Comparison of ENCODE assay signal across 8 cellular contexts in genomic region chr2:219597552-219598307, GRCh38. TPM values are rescaled to one million over a fixed set of nuclear protein-coding genes. Genes with fewer than 3 reads are reported as not detected.
DNase-seq lines count a peak whose midpoint lies in the region; ATAC-seq lines count a peak whose summit lies in the region.

TSS of gene STK11IP (plus strand) at chr2:219597857. CDS start at chr2:219598120, 263 bp downstream.

- peaks cover 6 to 8% of the 10 kb centered on the region in 2 donors for H3K27me3 Mint-ChIP-seq in effector memory CD8-positive, alpha-beta T cell

- peak within 1 kb of the TSS; percentile 94 to 95 for H3K4me3 Mint-ChIP-seq in effector memory CD8-positive, alpha-beta T cell

- ATAC-seq in GM21360 (IDR thresholded peaks at IDR 0.05; ENCODE audit: unreplicated experiment): peak; percentile 93
- ATAC-seq in effector memory CD8-positive, alpha-beta T cell (replicated peaks): peak; percentile 91

- peak; percentile 97 for DNase-seq in COLO668 (lab: John Stamatoyannopoulos, UW; ENCODE audit: unreplicated experiment)
- peak; percentile 96 for DNase-seq in HT1080 (ENCODE audit: low read depth)
- DNase-seq in NOMO-1 treated with DMSO at 0.1 percent for 48 hours (lab: John Stamatoyannopoulos, UW; ENCODE audit: unreplicated experiment): peak; percentile 96
- peak; percentile 81 to 82 for DNase-seq in activated CD8-positive, alpha-beta memory T cell treated with anti-CD3 and anti-CD28 coated beads for 4 hours (ENCODE audit: low read depth in 2 of 2)
- DNase-seq in effector memory CD8-positive, alpha-beta T cell: peak; percentile 83 to 87 (median 86)
- DNase-seq in medulla oblongata (ENCODE audit: extremely low spot score): peak; percentile 98
- DNase-seq in stimulated activated CD8-positive, alpha-beta memory T cell treated with anti-CD3 and anti-CD28 coated beads, Interleukin-12 subunit alpha, Interleukin-12 subunit beta, amount 100 ng/mL, for 1 hour (ENCODE audit: low read depth): peak; percentile 83

- peaks cover 7 to 17% of the 10 kb centered on the region in 2 donors for H3K4me1 Mint-ChIP-seq in effector memory CD8-positive, alpha-beta T cell (ENCODE audit: low read depth in 2 of 2)

- H3K27ac Mint-ChIP-seq in effector memory CD8-positive, alpha-beta T cell: peak within 1 kb of the TSS; percentile 94 to 97

- peaks cover 32% of the 10 kb centered on the region for H3K36me3 Mint-ChIP-seq in effector memory CD8-positive, alpha-beta T cell (ENCODE audit: insufficient read depth)

- no peaks in the 10 kb centered on the region for H3K9me3 Mint-ChIP-seq in effector memory CD8-positive, alpha-beta T cell

RNA-seq across cellular contexts. Expression of gene STK11IP, which starts in this region (rescaled TPM):
- total RNA-seq in HT1080 (2014; rRNA removed; shearing (Covaris generic)): 17.1 and 18.2 TPM in 2 replicates
- polyA plus RNA-seq in HT1080 (2015; cell fraction: cytosol; rRNA removed): 9.1 and 9.6 TPM in 2 replicates
- 75.9 and 81.9 TPM in 2 replicates for polyA plus RNA-seq in HT1080 (2015; cell fraction: nucleus; rRNA removed)

Comparison
In these comparisons a context has a peak if more than half of its experiments do, and no peak if none do; other contexts are left out.
1. Peak in every context shown above with its lines: DNase-seq and ATAC-seq.